ENCODE assay signal across 18 cellular contexts in the genomic region with DNA sequence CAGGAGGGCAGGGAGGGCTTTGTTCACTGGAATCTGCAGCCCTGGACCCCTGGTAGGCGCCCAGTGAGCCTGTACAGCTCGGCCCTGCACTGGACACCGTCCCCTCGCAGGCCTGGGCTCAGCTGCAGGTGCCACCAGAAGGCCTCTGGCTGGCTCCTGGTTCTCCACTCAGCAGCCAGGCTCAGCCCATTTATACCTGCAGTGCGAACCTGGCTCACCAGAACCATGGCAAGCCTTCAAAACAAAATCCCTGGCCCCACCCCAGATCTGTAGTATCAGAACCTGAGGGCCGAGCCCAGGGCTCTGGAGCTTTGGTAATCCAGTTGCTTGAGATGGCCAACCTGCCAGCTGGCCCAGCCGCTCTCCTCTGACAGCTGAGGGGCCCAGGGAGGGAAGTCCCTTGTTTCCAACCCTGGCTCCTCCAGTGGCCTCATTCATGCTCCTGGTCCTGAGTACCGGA. TPM values are rescaled to one million over a fixed set of nuclear protein-coding genes. Genes with fewer than 3 reads are reported as not detected.
DNase-seq lines count a peak whose midpoint lies in the region; ATAC-seq and TF ChIP-seq lines count a peak whose summit lies in the region.
"Had no signal": no experiment of that assay in that cellular context is flagged by ENCODE, and none has a peak within 500 bp of the region (broad histone marks: within the 10 kb centered on the region; RNA-seq: fewer than 3 reads in every experiment).

No MANE protein-coding gene starts in this region.

- H3K27me3 ChIP-seq in heart left ventricle (no peaks in the 10 kb centered on the region), WERI-Rb-1 (ENCODE audit: insufficient read depth, low read depth, severe bottlenecking) (no peaks in the 10 kb centered on the region), osteoblast (ENCODE audit: insufficient read depth, low read length) (no peaks in the 10 kb centered on the region), endodermal cell (ENCODE audit: control insufficient read depth, insufficient read depth, low read length, poor library complexity, severe bottlenecking) (no peaks in the 10 kb centered on the region)
- H3K27me3 ChIP-seq: foreskin keratinocyte had no signal

- H3K9me3 Mint-ChIP-seq in endodermal cell: no peaks in the 10 kb centered on the region
- H3K9me3 Mint-ChIP-seq: activated CD4-positive, alpha-beta memory T cell treated with anti-CD3 and anti-CD28 coated beads, Interleukin-2, amount 10 ng/mL, durations not matched to agents 7 days and 5 days; activated naive CD4-positive, alpha-beta T cell treated with anti-CD3 and anti-CD28 coated beads for 36 hours; activated T-cell treated with anti-CD3 and anti-CD28 coated beads, Interleukin-2, amount 50 U/mL, for 24 hours; stimulated activated naive CD8-positive, alpha-beta T cell treated with anti-CD3 and anti-CD28 coated beads, Interleukin-15, amount 100 ng/mL, for 72 hours; T-cell had no signal

- peaks cover 8% of the 10 kb centered on the region for H3K4me1 Mint-ChIP-seq in endodermal cell

- no peaks in the 10 kb centered on the region for H3K79me2 ChIP-seq in osteoblast (ENCODE audit: insufficient read depth, low read length)

- H3K4me2 ChIP-seq in osteoblast (ENCODE audit: insufficient read depth, low read length): no peak overlapping the region

- H2AFZ ChIP-seq in osteoblast (ENCODE audit: low read length): no peak overlapping the region

- DNase-seq in heart left ventricle (no peak), Right ventricle myocardium inferior (ENCODE audit: missing footprints) (no peak), WERI-Rb-1 (no peak), left ventricle myocardium superior (no peak), substantia nigra (lab: John Stamatoyannopoulos, UW) (peak in 19 of 49 donors; percentile 13 to 65 (median 36)), osteoblast (ENCODE audit: insufficient read length, low spot score, missing footprints) (no peak), endodermal cell (no peak)
- DNase-seq in activated CD4-positive, alpha-beta T cell treated with anti-CD3 and anti-CD28 coated beads for 1 hour: no peak
- DNase-seq: activated CD4-positive, alpha-beta memory T cell treated with anti-CD3 and anti-CD28 coated beads, Interleukin-2, amount 10 ng/mL, durations not matched to agents 7 days and 5 days; activated naive CD4-positive, alpha-beta T cell treated with anti-CD3 and anti-CD28 coated beads for 36 hours; activated T-cell treated with anti-CD3 and anti-CD28 coated beads, Interleukin-2, amount 50 U/mL, for 24 hours; foreskin keratinocyte; kidney glomerular epithelial cell; NCI-H146; NCI-H2227 treated with DMSO at 0.1 percent for 48 hours; stimulated activated CD4-positive, alpha-beta T cell treated with anti-CD3 and anti-CD28 coated beads, Interleukin-1b, Interleukin-23, amount 100 ng/mL, for 48 hours; stimulated activated naive CD8-positive, alpha-beta T cell treated with anti-CD3 and anti-CD28 coated beads, Interleukin-15, amount 100 ng/mL, for 72 hours; T-cell had no signal

- H3K9ac ChIP-seq in endodermal cell (ENCODE audit: extremely low read depth, low read length, poor library complexity, severe bottlenecking): no peak overlapping the region

- ATAC-seq in heart left ventricle (peak in 3 of 4 donors; percentile 1 to 7 (median 4)), Right ventricle myocardium inferior (no peak), left ventricle myocardium superior (peak; percentile 16)
- ATAC-seq: foreskin keratinocyte; stimulated activated naive CD8-positive, alpha-beta T cell treated with anti-CD3 and anti-CD28 coated beads, Interleukin-15, amount 100 ng/mL, for 72 hours; T-cell had no signal

- H3K27ac ChIP-seq in heart left ventricle: no peak overlapping the region
- H3K27ac ChIP-seq in WERI-Rb-1: peak overlapping the region; percentile 42; the same call in 1 of the 2 replicates
- peak overlapping the region; percentile 67 for H3K27ac ChIP-seq in substantia nigra (ENCODE audit: low read depth, low read length, poor library complexity, severe bottlenecking)
- no peak overlapping the region for H3K27ac ChIP-seq in osteoblast (ENCODE audit: low read depth, low read length)
- H3K27ac ChIP-seq in endodermal cell (ENCODE audit: low read depth, low read length): no peak overlapping the region
- H3K27ac ChIP-seq: foreskin keratinocyte had no signal

- intact Hi-C loops in heart left ventricle (cut with DNase I): no loop called here
- intact Hi-C loops in Right ventricle myocardium inferior (cut with DNase I): no loop called here
- intact Hi-C loops in left ventricle myocardium superior (cut with micrococcal nuclease): no loop called here

- no peak overlapping the region for H3K27ac Mint-ChIP-seq in endodermal cell
- H3K27ac Mint-ChIP-seq: activated CD4-positive, alpha-beta memory T cell treated with anti-CD3 and anti-CD28 coated beads, Interleukin-2, amount 10 ng/mL, durations not matched to agents 7 days and 5 days; activated naive CD4-positive, alpha-beta T cell treated with anti-CD3 and anti-CD28 coated beads for 36 hours; activated T-cell treated with anti-CD3 and anti-CD28 coated beads, Interleukin-2, amount 50 U/mL, for 24 hours; stimulated activated naive CD8-positive, alpha-beta T cell treated with anti-CD3 and anti-CD28 coated beads, Interleukin-15, amount 100 ng/mL, for 72 hours; T-cell had no signal

- H3K4me3 ChIP-seq in heart left ventricle (no peak overlapping the region), WERI-Rb-1 (ENCODE audit: low read depth, low read length) (no peak overlapping the region), osteoblast (ENCODE audit: insufficient read depth, low read length) (no peak overlapping the region), endodermal cell (ENCODE audit: low read length) (no peak overlapping the region)

- TF ChIP-seq CTCF in heart left ventricle (IDR thresholded peaks at IDR 0.05) (no peak), WERI-Rb-1 (IDR thresholded peaks at IDR 0.05; ENCODE audit: low read depth, low read length) (no peak), osteoblast (IDR thresholded peaks at IDR 0.05; ENCODE audit: extremely low read depth, low read depth, low read length) (no peak), endodermal cell (conservative IDR thresholded peaks at IDR 0.05) (no peak)

- no peak for TF ChIP-seq POLR2A in heart left ventricle (IDR thresholded peaks at IDR 0.05)

- H3K27me3 Mint-ChIP-seq in endodermal cell (ENCODE audit: insufficient read depth): no peaks in the 10 kb centered on the region
- H3K27me3 Mint-ChIP-seq: activated CD4-positive, alpha-beta memory T cell treated with anti-CD3 and anti-CD28 coated beads, Interleukin-2, amount 10 ng/mL, durations not matched to agents 7 days and 5 days; activated T-cell treated with anti-CD3 and anti-CD28 coated beads, Interleukin-2, amount 50 U/mL, for 24 hours; stimulated activated naive CD8-positive, alpha-beta T cell treated with anti-CD3 and anti-CD28 coated beads, Interleukin-15, amount 100 ng/mL, for 72 hours; T-cell had no signal

- H3K4me1 ChIP-seq in heart left ventricle (peaks cover 0 to 6% (median 0%) of the 10 kb centered on the region in 12 donors), osteoblast (ENCODE audit: insufficient read depth, low read length) (no peaks in the 10 kb centered on the region), endodermal cell (ENCODE audit: control insufficient read depth, insufficient read depth, low read length) (no peaks in the 10 kb centered on the region)
- H3K4me1 ChIP-seq: foreskin keratinocyte had no signal

- peaks cover 6% of the 10 kb centered on the region for H4K20me1 ChIP-seq in osteoblast (ENCODE audit: insufficient read depth, low read length)

- WGBS in heart left ventricle, 4 donors: 66 to 77% (median 71%) methylated on average over 8 of the region's 8 CpGs
- WGBS in endodermal cell (ENCODE audit: insufficient coverage in 1 of 2, insufficient read length in 1 of 2), 2 experiments: 91 to 92% methylated on average over 7 to 8 of the region's 8 CpGs

- no peak overlapping the region for H3K4me3 Mint-ChIP-seq in endodermal cell
- H3K4me3 Mint-ChIP-seq: activated CD4-positive, alpha-beta memory T cell treated with anti-CD3 and anti-CD28 coated beads, Interleukin-2, amount 10 ng/mL, durations not matched to agents 7 days and 5 days; activated naive CD4-positive, alpha-beta T cell treated with anti-CD3 and anti-CD28 coated beads for 36 hours; activated T-cell treated with anti-CD3 and anti-CD28 coated beads, Interleukin-2, amount 50 U/mL, for 24 hours; stimulated activated naive CD8-positive, alpha-beta T cell treated with anti-CD3 and anti-CD28 coated beads, Interleukin-15, amount 100 ng/mL, for 72 hours; T-cell had no signal

- H3K36me3 Mint-ChIP-seq in endodermal cell (ENCODE audit: low read depth): peaks cover 21% of the 10 kb centered on the region

- no peaks in the 10 kb centered on the region for H3K9me3 ChIP-seq in heart left ventricle
- H3K9me3 ChIP-seq in WERI-Rb-1 (ENCODE audit: severe bottlenecking): no peaks in the 10 kb centered on the region
- H3K9me3 ChIP-seq in osteoblast (ENCODE audit: low read depth, low read length): no peaks in the 10 kb centered on the region
- no peaks in the 10 kb centered on the region for H3K9me3 ChIP-seq in endodermal cell (ENCODE audit: control insufficient read depth, low read length)

- H3K36me3 ChIP-seq in heart left ventricle (peaks cover 0 to 48% (median 37%) of the 10 kb centered on the region in 9 donors), WERI-Rb-1 (peaks cover 48% of the 10 kb centered on the region), osteoblast (ENCODE audit: insufficient read depth, low read length) (peaks cover 13% of the 10 kb centered on the region), endodermal cell (ENCODE audit: control insufficient read depth, insufficient read depth, low read length) (peaks cover 5% of the 10 kb centered on the region)

RNA-seq across cellular contexts. Expression of a gene that starts 0.9 kb away (rescaled TPM):
- under 1 TPM in 4 of 9 donors, not detected in 5; 0.37 to 1.00 (median 0.46) TPM for total RNA-seq in heart left ventricle
- under 1 TPM; 0.40 to 0.46 TPM for polyA plus RNA-seq in heart left ventricle
- total RNA-seq in Right ventricle myocardium inferior: not detected
- total RNA-seq in left ventricle myocardium superior: 0.52 TPM
- total RNA-seq in osteoblast: 0.88 and 1.8 TPM in 2 replicates
- 1 to 10 TPM; 1.1 to 1.5 TPM for total RNA-seq in endodermal cell
- polyA plus RNA-seq in endodermal cell (2013, experiment 1 of 2): 1.2 TPM
- not detected for polyA plus RNA-seq in endodermal cell (2013, experiment 2 of 2)

RNA-seq across cellular contexts. Expression of a gene that starts 9.7 kb away (rescaled TPM):
- total RNA-seq in heart left ventricle: 10 to 100 TPM; 10.4 to 20.0 (median 14.6) TPM
- polyA plus RNA-seq in heart left ventricle: 10 to 100 TPM; 16.3 to 22.8 TPM
- total RNA-seq in Right ventricle myocardium inferior: 10.4 TPM
- total RNA-seq in left ventricle myocardium superior: 8.6 TPM
- 27.4 and 28.6 TPM in 2 replicates for total RNA-seq in osteoblast
- total RNA-seq in endodermal cell: 10 to 100 TPM; 32.2 to 37.8 TPM
- 22.9 TPM for polyA plus RNA-seq in endodermal cell (2013, experiment 1 of 2)
- polyA plus RNA-seq in endodermal cell (2013, experiment 2 of 2): 18.8 TPM

RNA-seq across cellular contexts. Expression of a gene that starts 14.5 kb away (rescaled TPM):
- total RNA-seq in heart left ventricle: under 1 TPM in 1 of 9 donors, not detected in 8; 0.88 TPM
- under 1 TPM in 1 of 2 donors, not detected in 1; 0.17 TPM for polyA plus RNA-seq in heart left ventricle
- total RNA-seq in Right ventricle myocardium inferior: not detected
- not detected for total RNA-seq in left ventricle myocardium superior
- not detected in 2 replicates for total RNA-seq in osteoblast
- 10 to 100 TPM; 28.5 to 35.2 TPM for total RNA-seq in endodermal cell
- 15.0 TPM for polyA plus RNA-seq in endodermal cell (2013, experiment 1 of 2)
- 6.5 TPM for polyA plus RNA-seq in endodermal cell (2013, experiment 2 of 2)

RNA-seq across cellular contexts. Expression of a gene that starts 22.5 kb away (rescaled TPM):
- 1 to 10 TPM; 5.0 to 8.0 (median 7.6) TPM for total RNA-seq in heart left ventricle
- polyA plus RNA-seq in heart left ventricle: 1 to 10 TPM; 2.4 to 3.1 TPM
- total RNA-seq in Right ventricle myocardium inferior: 5.9 TPM
- total RNA-seq in left ventricle myocardium superior: 4.4 TPM
- 8.0 and 9.7 TPM in 2 replicates for total RNA-seq in osteoblast
- total RNA-seq in endodermal cell: 10 to 100 TPM; 11.2 to 12.8 TPM
- 23.9 TPM for polyA plus RNA-seq in endodermal cell (2013, experiment 1 of 2)
- polyA plus RNA-seq in endodermal cell (2013, experiment 2 of 2): 18.4 TPM

Comparison
In these comparisons a context has a peak if more than half of its experiments do, and no peak if none do; other contexts are left out.
1. H3K27ac ChIP-seq: peak in WERI-Rb-1 (single experiment) and substantia nigra (single experiment); none in heart left ventricle (0 of 12), osteoblast (single experiment) and endodermal cell (single experiment).
2. RNA of a gene that starts 14.5 kb away (total RNA-seq): 28.5 to 35.2 TPM in endodermal cell; not detected in left ventricle myocardium superior (single experiment), 0.88 TPM in heart left ventricle, not detected in Right ventricle myocardium inferior (single experiment) and not detected in osteoblast; every median in the first group is over 10 times any median in the second.